In the genomic region with DNA sequence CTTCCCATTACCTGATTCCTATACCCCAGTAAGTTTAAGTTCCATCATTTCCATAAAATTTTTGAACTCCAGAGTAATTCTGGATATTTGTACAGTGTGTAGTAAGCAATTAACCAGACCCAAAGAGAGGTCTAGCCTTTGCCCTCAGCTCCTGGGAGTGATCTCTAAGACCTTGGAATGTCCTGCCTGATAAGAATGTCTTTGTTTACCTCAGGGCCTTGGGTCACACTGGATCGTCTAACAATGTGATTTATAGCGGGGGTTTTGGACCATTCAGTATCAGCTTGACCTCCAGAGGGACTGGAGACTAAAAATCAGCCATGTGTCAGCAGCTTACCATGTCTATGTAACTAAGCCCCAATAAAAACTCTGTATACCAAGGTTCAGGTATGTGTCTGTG, we compare ENCODE assay signal across 20 cellular contexts.
DNase-seq lines count a peak whose midpoint lies in the region; ATAC-seq and TF ChIP-seq lines count a peak whose summit lies in the region.
"Had no signal": no experiment of that assay in that cellular context is flagged by ENCODE, and none has a peak within 500 bp of the region (broad histone marks: within the 10 kb centered on the region; RNA-seq: fewer than 3 reads in every experiment).

No MANE protein-coding gene starts in this region.

- no peak overlapping the region for H2BK5ac ChIP-seq in mesendoderm (ENCODE audit: low read length)

- no peak for ATAC-seq in natural killer cell
- ATAC-seq: A549, HCT116, HepG2 had no signal

- peak; percentile 44 to 61 for DNase-seq in Caco-2
- peak; percentile 3 for DNase-seq in HuH-7 (ENCODE audit: low spot score)
- DNase-seq in fibroblast of villous mesenchyme (ENCODE audit: low read depth): peak; percentile 30
- DNase-seq in mesendoderm: peak; percentile 19
- no peak for DNase-seq in natural killer cell
- DNase-seq in NCI-H1105 (lab: John Stamatoyannopoulos, UW): no peak
- no peak for DNase-seq in stimulated activated CD4-positive, alpha-beta T cell treated with anti-CD3 and anti-CD28 coated beads, Interleukin-4, amount 100 ng/mL, for 1 hour
- no peak for DNase-seq in transverse colon
- DNase-seq: AML-193; CD4-positive, alpha-beta memory T cell; DMS 273 treated with DMSO at 0.1 percent for 48 hours; GDM1; GOT3; H7; HFFc6 had no signal

- no peak overlapping the region for H3K4me3 ChIP-seq in Caco-2 (ENCODE audit: low read depth, low read length)
- H3K4me3 ChIP-seq in fibroblast of villous mesenchyme (ENCODE audit: low read depth, low read length): no peak overlapping the region
- no peak overlapping the region for H3K4me3 ChIP-seq in mesendoderm (ENCODE audit: low read length)
- no peak overlapping the region for H3K4me3 ChIP-seq in transverse colon
- H3K4me3 ChIP-seq: A549 had no signal

- H3K27ac Mint-ChIP-seq in Caco-2 (ENCODE audit: unreplicated experiment) (no peak overlapping the region), natural killer cell (no peak overlapping the region)
- H3K27ac Mint-ChIP-seq: CD14-positive monocyte; CD4-positive, alpha-beta memory T cell; HFFc6 had no signal

- no peak overlapping the region for H2AK5ac ChIP-seq in mesendoderm (ENCODE audit: low read length)

- H3K36me3 Mint-ChIP-seq in Caco-2 (ENCODE audit: insufficient read depth, unreplicated experiment): no peaks in the 10 kb centered on the region
- H3K36me3 Mint-ChIP-seq in natural killer cell: no peaks in the 10 kb centered on the region
- H3K36me3 Mint-ChIP-seq: CD14-positive monocyte had no signal

- no peak overlapping the region for H3K4me2 ChIP-seq in mesendoderm (ENCODE audit: low read length)
- H3K4me2 ChIP-seq: A549 had no signal

- H3K4me3 Mint-ChIP-seq in Caco-2 (ENCODE audit: unreplicated experiment) (no peak overlapping the region), natural killer cell (no peak overlapping the region)
- H3K4me3 Mint-ChIP-seq: CD14-positive monocyte; CD4-positive, alpha-beta memory T cell; HFFc6 had no signal

- H3K9me3 Mint-ChIP-seq in Caco-2 (ENCODE audit: unreplicated experiment) (peaks cover 24% of the 10 kb centered on the region), natural killer cell (no peaks in the 10 kb centered on the region)
- H3K9me3 Mint-ChIP-seq: CD4-positive, alpha-beta memory T cell had no signal

- H4K8ac ChIP-seq in mesendoderm (ENCODE audit: low read depth, low read length): no peak overlapping the region

- TF ChIP-seq EP300 in transverse colon (IDR thresholded peaks at IDR 0.05; ENCODE audit: low read depth): no peak

- H3K4me1 Mint-ChIP-seq in Caco-2 (ENCODE audit: low read depth, unreplicated experiment) (no peaks in the 10 kb centered on the region), natural killer cell (no peaks in the 10 kb centered on the region)
- H3K4me1 Mint-ChIP-seq: CD14-positive monocyte had no signal

- no peak for TF ChIP-seq POLR2A in transverse colon (IDR thresholded peaks at IDR 0.05)

- no peaks in the 10 kb centered on the region for H3K79me1 ChIP-seq in mesendoderm (ENCODE audit: low read length)

- no peaks in the 10 kb centered on the region for H3K9me3 ChIP-seq in Caco-2
- H3K9me3 ChIP-seq in transverse colon: no peaks in the 10 kb centered on the region
- H3K9me3 ChIP-seq: A549 had no signal

- no peak overlapping the region for H3K4ac ChIP-seq in mesendoderm (ENCODE audit: low read depth, low read length)

- H3K36me3 ChIP-seq in Caco-2 (ENCODE audit: control insufficient read depth, insufficient read depth, low read length) (no peaks in the 10 kb centered on the region), mesendoderm (ENCODE audit: control insufficient read depth, insufficient read depth, low read length) (no peaks in the 10 kb centered on the region), transverse colon (no peaks in the 10 kb centered on the region)

- H3K9ac ChIP-seq in mesendoderm (ENCODE audit: low read length): no peak overlapping the region

- H3K27ac ChIP-seq in mesendoderm (ENCODE audit: low read depth, low read length): no peak overlapping the region
- no peak overlapping the region for H3K27ac ChIP-seq in transverse colon
- H3K27ac ChIP-seq: 22Rv1, A549 had no signal

- CTCF ChIA-PET in Caco-2 (lab: Charles Lee): no interaction called here

- no peak overlapping the region for H3K18ac ChIP-seq in mesendoderm (ENCODE audit: low read length)

- in situ Hi-C loops in transverse colon (cut with MboI; ENCODE audit: low pct_ligation_motif_present in 1 of 4, low pct_unique_long_range_greater_than_20kb in 1 of 4, low sequenced_read_pairs in 3 of 4): no loop called here

- no peak overlapping the region for H3K23ac ChIP-seq in mesendoderm (ENCODE audit: low read length)

- H3K79me2 ChIP-seq in mesendoderm (ENCODE audit: control insufficient read depth, insufficient read depth, low read length): no peaks in the 10 kb centered on the region

- intact Hi-C loops in Caco-2 (cut with micrococcal nuclease; ENCODE audit: unreplicated experiment): no loop called here
- intact Hi-C loops in natural killer cell (cut with micrococcal nuclease): no loop called here
- intact Hi-C loops in transverse colon (cut with DNase I; ENCODE audit: low total_unique reads): no loop called here

- no peaks in the 10 kb centered on the region for H3K27me3 ChIP-seq in Caco-2 (replicated peaks; ENCODE audit: control insufficient read depth, insufficient read depth, low read length)
- no peaks in the 10 kb centered on the region for H3K27me3 ChIP-seq in mesendoderm (ENCODE audit: insufficient read depth, low read length, poor library complexity)
- H3K27me3 ChIP-seq in transverse colon: no peaks in the 10 kb centered on the region

- POLR2A ChIA-PET in Caco-2 (lab: Charles Lee): no interaction called here

- H3K27me3 Mint-ChIP-seq in Caco-2 (ENCODE audit: insufficient read depth, unreplicated experiment) (no peaks in the 10 kb centered on the region), natural killer cell (ENCODE audit: low read depth in 2 of 2) (peaks cover 0 to 30% of the 10 kb centered on the region in 2 donors)
- H3K27me3 Mint-ChIP-seq: CD4-positive, alpha-beta memory T cell had no signal

- BruUV-seq in Caco-2 (replicated peaks; lab: Mats Ljungman, UMichigan): no TSS peak

- no CpG with 5 or more reads among the region's 2 CpGs for WGBS in mesendoderm (ENCODE audit: extremely low coverage, insufficient coverage, low lambda C conversion rate)
- WGBS in transverse colon (ENCODE audit: low coverage in 1 of 2), 2 donors: 42% methylated on average over 2 of the region's 2 CpGs; no CpG with 5 or more reads in 1 of the 2 donors

- TF ChIP-seq CTCF in Caco-2 (IDR thresholded peaks at IDR 0.05; ENCODE audit: insufficient read depth in 1 of 2, low read depth in 1 of 2, low read length in 1 of 2, severe bottlenecking in 1 of 2, unreplicated experiment in 1 of 2) (no peak), fibroblast of villous mesenchyme (IDR thresholded peaks at IDR 0.05; ENCODE audit: insufficient read depth, low read depth, low read length) (no peak), natural killer cell (IDR thresholded peaks at IDR 0.05) (no peak), transverse colon (IDR thresholded peaks at IDR 0.05) (no peak)

- H2BK15ac ChIP-seq in mesendoderm (replicated peaks; ENCODE audit: low read depth): no peak overlapping the region

- no peak overlapping the region for H2BK120ac ChIP-seq in mesendoderm (ENCODE audit: low read depth, low read length)

- no peak overlapping the region for H3K56ac ChIP-seq in mesendoderm (ENCODE audit: low read length)

- H4K5ac ChIP-seq in mesendoderm (ENCODE audit: low read length): no peak overlapping the region

- peaks cover 9% of the 10 kb centered on the region for H3K4me1 ChIP-seq in Caco-2
- H3K4me1 ChIP-seq in mesendoderm (ENCODE audit: control insufficient read depth, low read depth, low read length): no peaks in the 10 kb centered on the region
- no peaks in the 10 kb centered on the region for H3K4me1 ChIP-seq in transverse colon
- H3K4me1 ChIP-seq: A549 had no signal

Comparison
In these comparisons a context has a peak if more than half of its experiments do, and no peak if none do; other contexts are left out.
1. DNase-seq: peak in Caco-2 (2 of 2), HuH-7 (single experiment), fibroblast of villous mesenchyme (single experiment) and mesendoderm (single experiment); none in natural killer cell (single experiment), NCI-H1105 (single experiment), stimulated activated CD4-positive, alpha-beta T cell treated with anti-CD3 and anti-CD28 coated beads, Interleukin-4, amount 100 ng/mL, for 1 hour (single experiment) and transverse colon (single experiment).